Comparison of ENCODE assay signal across 8 cellular contexts in the genomic region with DNA sequence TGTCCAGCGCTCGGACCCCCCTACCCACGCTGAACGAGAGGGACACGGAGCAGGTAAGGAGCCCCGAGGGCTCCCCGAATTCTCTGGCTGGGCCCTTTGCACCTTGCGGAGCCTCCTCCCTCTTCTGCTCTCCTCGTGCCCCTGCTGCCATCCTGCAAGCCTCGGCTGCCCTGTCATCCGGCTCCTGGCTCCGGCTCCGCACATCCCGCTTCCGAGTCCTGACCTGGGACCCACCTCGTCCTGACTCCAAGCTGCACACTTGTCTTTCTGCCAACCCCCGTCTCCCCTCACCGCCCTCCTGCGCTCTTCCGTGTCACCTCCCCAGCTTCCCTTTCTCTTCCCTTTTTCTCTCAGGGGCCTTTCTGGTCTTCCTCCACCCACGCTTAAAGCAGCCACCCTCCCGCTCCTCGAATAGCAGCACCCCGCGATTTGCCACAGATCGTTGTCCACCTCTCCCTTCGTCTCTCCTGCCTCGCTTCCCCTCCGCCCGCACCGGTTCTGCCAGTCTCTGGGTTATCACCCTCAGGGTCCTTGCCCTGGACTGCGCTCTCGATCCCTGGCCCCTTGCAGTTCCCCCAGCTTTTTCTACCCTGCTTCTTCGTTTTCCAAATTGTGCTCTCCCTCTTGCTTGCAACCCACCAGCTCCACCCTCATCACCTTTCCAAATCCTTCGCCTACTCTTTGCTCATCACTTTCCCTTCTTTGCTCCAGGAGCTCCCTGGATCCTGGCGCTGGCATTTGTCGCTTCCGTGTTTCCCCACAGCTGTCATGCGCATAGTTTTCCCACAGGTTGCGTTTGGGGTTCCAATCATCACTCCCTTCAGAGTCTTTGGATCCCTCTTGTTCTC. TPM values are rescaled to one million over a fixed set of nuclear protein-coding genes. Genes with fewer than 3 reads are reported as not detected.
A peak's percentile ranks its signal among the peaks of the same experiment; 100 is the strongest.
DNase-seq lines count a peak whose midpoint lies in the region; ATAC-seq and TF ChIP-seq lines count a peak whose summit lies in the region.

No MANE protein-coding gene starts in this region.

- DNase-seq in GM12865 (ENCODE audit: low read depth), result peak; percentile 55
- DNase-seq in T-helper 9 cell, result peak; percentile 16
- DNase-seq in dorsolateral prefrontal cortex, result peak in 4 of 10 donors; percentile 18 to 51 (median 35)
- peak; percentile 58 to 75 (median 74) for DNase-seq in mucosa of descending colon
- DNase-seq in thyroid gland, result peak; percentile 44 to 47

- ATAC-seq in HG03103 (IDR thresholded peaks at IDR 0.05; ENCODE audit: low read depth, unreplicated experiment) (peak; percentile 3), mucosa of descending colon (no peak), HG03108 (IDR thresholded peaks at IDR 0.05; ENCODE audit: unreplicated experiment) (no peak), GM18868 (IDR thresholded peaks at IDR 0.05; ENCODE audit: unreplicated experiment) (no peak)

- H3K9me3 ChIP-seq in mucosa of descending colon, result no peaks in the 10 kb centered on the region
- H3K9me3 ChIP-seq in thyroid gland, result no peaks in the 10 kb centered on the region

- WGBS in thyroid gland, 2 donors, result 0 to 1% methylated on average over 38 to 39 of the region's 40 CpGs

- no peaks in the 10 kb centered on the region for H3K27me3 ChIP-seq in dorsolateral prefrontal cortex
- H3K27me3 ChIP-seq in thyroid gland, result no peaks in the 10 kb centered on the region

- H3K4me1 ChIP-seq in mucosa of descending colon (ENCODE audit: low read depth) (peaks cover 46% of the 10 kb centered on the region), thyroid gland (peaks cover 51 to 57% of the 10 kb centered on the region in 2 donors)

- H3K4me3 ChIP-seq in GM12865 (ENCODE audit: low read depth, low read length), result peak overlapping the region; percentile 71
- peak overlapping the region; percentile 63 to 95 (median 83) for H3K4me3 ChIP-seq in dorsolateral prefrontal cortex
- peak overlapping the region; percentile 81 for H3K4me3 ChIP-seq in mucosa of descending colon
- H3K4me3 ChIP-seq in thyroid gland (replicated peaks in 1 of 3), result peak overlapping the region; percentile 45 to 87 (median 71)

- intact Hi-C loops in dorsolateral prefrontal cortex (cut with DNase I) (loop anchor here (2.0 to 5.0 kb wide), 5 partner anchors 37 to 309 kb away; a partner anchor contains a TSS), mucosa of descending colon (cut with DNase I, micrococcal nuclease) (loop anchor here in 1 of 2 donors (5.0 to 10.0 kb wide), 2 partner anchors 108 to 315 kb away; no protein-coding TSS in a partner anchor), thyroid gland (cut with DNase I) (loop anchor here (5.0 kb wide), 1 partner anchor 313 kb away; no protein-coding TSS in a partner anchor)

- TF ChIP-seq CTCF in GM12865 (IDR thresholded peaks at IDR 0.05; ENCODE audit: insufficient read depth, low read depth, low read length, missing control alignments) (no peak), dorsolateral prefrontal cortex (IDR thresholded peaks at IDR 0.05 in 54 of 56, conservative IDR thresholded peaks at IDR 0.05 in 2 of 56; ENCODE audit: low read depth in 1 of 56, partially characterized antibody in 56 of 56) (no peak), mucosa of descending colon (IDR thresholded peaks at IDR 0.05) (no peak), thyroid gland (IDR thresholded peaks at IDR 0.05) (no peak)

- H3K27ac ChIP-seq in dorsolateral prefrontal cortex, result peak overlapping the region in 58 of 59 donors; percentile 55 to 98 (median 91)
- H3K27ac ChIP-seq in thyroid gland, result peak overlapping the region; percentile 84 to 92 (median 88)

- H3K36me3 ChIP-seq in mucosa of descending colon (ENCODE audit: low read depth) (no peaks in the 10 kb centered on the region), thyroid gland (no peaks in the 10 kb centered on the region)

- no peak for TF ChIP-seq POLR2A in thyroid gland (IDR thresholded peaks at IDR 0.05)

RNA-seq across cellular contexts. Expression of a gene that starts 0.8 kb away (rescaled TPM):
- total RNA-seq in dorsolateral prefrontal cortex (10 to 100 TPM; 47.0 to 75.5 (median 57.9) TPM), mucosa of descending colon (100 to 1,000 TPM in 1 of 3 donors, 10 to 100 TPM in 2; 71.9 to 111 (median 94.5) TPM), thyroid gland (10 to 100 TPM; 28.2 to 57.7 (median 48.6) TPM)

RNA-seq across cellular contexts. Expression of a gene that starts 26.5 kb away (rescaled TPM):
- total RNA-seq in dorsolateral prefrontal cortex (10 to 100 TPM; 19.8 to 60.5 (median 27.7) TPM), mucosa of descending colon (10 to 100 TPM in 1 of 3 donors, 1 to 10 TPM in 2; 5.8 to 22.3 (median 7.0) TPM), thyroid gland (10 to 100 TPM in 2 of 4 donors, 1 to 10 TPM in 2; 7.4 to 12.6 (median 10.3) TPM)
